20 cellular contexts compared by ENCODE assay signal in the genomic region with DNA sequence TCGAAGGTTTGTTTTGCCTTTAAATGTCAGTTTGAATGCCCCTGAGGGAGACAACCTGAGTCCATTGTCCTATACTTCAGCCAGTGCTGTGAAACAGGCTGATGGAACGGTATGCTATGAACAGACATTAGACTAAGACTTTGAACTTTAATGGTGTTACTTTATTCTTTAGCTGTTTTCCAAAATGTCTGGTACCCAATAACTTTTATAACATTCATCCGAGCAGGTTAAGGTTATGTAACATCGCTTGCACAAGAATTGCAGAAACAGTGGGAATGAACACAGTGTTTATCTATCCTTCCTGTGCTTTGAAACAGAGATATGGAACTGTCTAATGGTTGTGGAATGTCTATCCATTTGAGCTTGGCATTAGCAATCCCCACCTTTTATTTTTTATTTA. TPM values are rescaled to one million over a fixed set of nuclear protein-coding genes. Genes with fewer than 3 reads are reported as not detected.
"Had no signal": no experiment of that assay in that cellular context is flagged by ENCODE, and none has a peak within 500 bp of the region (broad histone marks: within the 10 kb centered on the region; RNA-seq: fewer than 3 reads in every experiment).

No MANE protein-coding gene starts in this region.

- H3K36me3 Mint-ChIP-seq: activated naive CD8-positive, alpha-beta T cell treated with anti-CD3 and anti-CD28 coated beads for 36 hours; natural killer cell had no signal

- H3K4me1 Mint-ChIP-seq: natural killer cell had no signal

- H3K4me3 ChIP-seq: cardiac muscle cell, colonic mucosa, left lung, skin epidermis, tibial nerve had no signal

- H3K4me1 ChIP-seq: colonic mucosa, left lung, tibial nerve had no signal

- H3K9me3 ChIP-seq: colonic mucosa, left lung, neutrophil, tibial nerve had no signal

- H3K27ac Mint-ChIP-seq: activated CD4-positive, alpha-beta T cell treated with anti-CD3 and anti-CD28 coated beads, Interleukin-2, amount 10 ng/mL, durations not matched to agents 7 days and 5 days; activated naive CD8-positive, alpha-beta T cell treated with anti-CD3 and anti-CD28 coated beads for 36 hours; natural killer cell had no signal

- H3K27me3 ChIP-seq: cardiac muscle cell, colonic mucosa, left lung, neutrophil, tibial nerve had no signal

- DNase-seq: activated CD4-positive, alpha-beta T cell treated with anti-CD3 and anti-CD28 coated beads, Interleukin-2, amount 10 ng/mL, durations not matched to agents 7 days and 5 days; activated CD4-positive, CD25-positive, alpha-beta regulatory T cell; activated naive CD8-positive, alpha-beta T cell treated with anti-CD3 and anti-CD28 coated beads for 36 hours; anterior cingulate cortex; colonic mucosa; effector CD4-positive, alpha-beta T cell; islet precursor cell; left lung; mesenchymal stem cell; natural killer cell; retina; stimulated activated CD4-positive, alpha-beta T cell treated with anti-CD3 and anti-CD28 coated beads, Interleukin-15, amount 100 ng/mL, for 24 hours; stimulated activated CD4-positive, alpha-beta T cell treated with anti-CD3 and anti-CD28 coated beads, Interleukin-4, amount 100 ng/mL, for 1 hour; stimulated activated naive CD4-positive, alpha-beta T cell had no signal

- H3K4me3 Mint-ChIP-seq: activated CD4-positive, alpha-beta T cell treated with anti-CD3 and anti-CD28 coated beads, Interleukin-2, amount 10 ng/mL, durations not matched to agents 7 days and 5 days; activated naive CD8-positive, alpha-beta T cell treated with anti-CD3 and anti-CD28 coated beads for 36 hours; natural killer cell had no signal

- H3K27me3 Mint-ChIP-seq: activated naive CD8-positive, alpha-beta T cell treated with anti-CD3 and anti-CD28 coated beads for 36 hours had no signal

- H3K27ac ChIP-seq: cardiac muscle cell, colonic mucosa, left lung, neutrophil, skin epidermis, tibial nerve had no signal

- H3K36me3 ChIP-seq: colonic mucosa, left lung, neutrophil had no signal

- H3K9me3 Mint-ChIP-seq: activated CD4-positive, alpha-beta T cell treated with anti-CD3 and anti-CD28 coated beads, Interleukin-2, amount 10 ng/mL, durations not matched to agents 7 days and 5 days; activated naive CD8-positive, alpha-beta T cell treated with anti-CD3 and anti-CD28 coated beads for 36 hours; natural killer cell had no signal

- ATAC-seq: left lung, natural killer cell had no signal

RNA-seq across cellular contexts. Expression of a gene that starts 46.6 kb away (rescaled TPM):
- total RNA-seq: cardiac muscle cell; left lung; T-helper 2 cell treated with Interferon-gamma antibody and Interleukin-4, amounts not matched to agents 100 ng/mL and 5 ng/mL, for 36 hours had no signal

RNA-seq across cellular contexts. Expression of a gene that starts 46.9 kb away (rescaled TPM):
- total RNA-seq: activated CD4-positive, alpha-beta T cell treated with anti-CD3 and anti-CD28 coated beads, Interleukin-2, amount 10 ng/mL, durations not matched to agents 7 days and 5 days; activated naive CD8-positive, alpha-beta T cell treated with anti-CD3 and anti-CD28 coated beads for 36 hours; cardiac muscle cell; colonic mucosa; left lung; natural killer cell; subcutaneous adipose tissue; T-helper 2 cell treated with Interferon-gamma antibody and Interleukin-4, amounts not matched to agents 100 ng/mL and 5 ng/mL, for 36 hours; tibial nerve had no signal
- polyA plus RNA-seq: cardiac muscle cell had no signal
